Comparison of ENCODE assay signal across 13 cellular contexts in the genomic region with DNA sequence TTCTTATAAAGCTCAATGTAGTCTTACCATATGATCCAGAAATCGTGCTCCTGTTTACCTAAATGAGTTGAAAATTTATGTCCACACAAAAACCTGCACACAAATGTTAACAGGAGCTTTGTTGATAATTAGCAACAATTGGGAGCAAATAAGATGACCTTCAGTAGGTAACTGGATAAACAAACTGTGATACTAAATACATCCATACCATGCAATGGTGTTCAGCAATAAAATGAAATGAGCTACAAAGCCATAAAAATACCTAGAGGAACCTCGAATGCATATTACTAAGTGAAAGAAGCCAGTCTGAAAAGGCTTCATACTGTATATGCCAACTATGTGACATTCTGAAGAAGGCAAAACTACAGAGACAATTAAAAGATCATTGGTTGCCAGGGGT.
DNase-seq lines count a peak whose midpoint lies in the region; TF ChIP-seq lines count a peak whose summit lies in the region.
"Had no signal": no experiment of that assay in that cellular context is flagged by ENCODE, and none has a peak within 500 bp of the region (broad histone marks: within the 10 kb centered on the region; RNA-seq: fewer than 3 reads in every experiment).

No MANE protein-coding gene starts in this region.

- H3K9me3 Mint-ChIP-seq in MCF 10A (ENCODE audit: unreplicated experiment): no peaks in the 10 kb centered on the region
- H3K9me3 Mint-ChIP-seq: CD4-positive, alpha-beta T cell; CD8-positive, alpha-beta T cell had no signal

- H3K4me1 Mint-ChIP-seq in MCF 10A (ENCODE audit: insufficient read depth, unreplicated experiment): no peaks in the 10 kb centered on the region
- H3K4me1 Mint-ChIP-seq: B cell had no signal

- H3K36me3 Mint-ChIP-seq in MCF 10A (ENCODE audit: insufficient read depth, unreplicated experiment): no peaks in the 10 kb centered on the region
- H3K36me3 Mint-ChIP-seq: CD8-positive, alpha-beta T cell had no signal

- no peak overlapping the region for H3K4me3 Mint-ChIP-seq in MCF 10A (ENCODE audit: unreplicated experiment)
- H3K4me3 Mint-ChIP-seq: B cell; CD4-positive, alpha-beta T cell; CD8-positive, alpha-beta T cell had no signal

- H3K27ac Mint-ChIP-seq in MCF 10A (ENCODE audit: low read depth, unreplicated experiment): no peak overlapping the region
- H3K27ac Mint-ChIP-seq: B cell; CD4-positive, alpha-beta T cell; CD8-positive, alpha-beta T cell had no signal

- POLR2A ChIA-PET in MCF 10A (lab: Yijun Ruan, JAX): interaction anchor here (0.6 to 0.7 kb wide), 2 partner anchors 23 to 333 kb away, joined by 3 read pairs; no protein-coding TSS in a partner anchor

- CTCF ChIA-PET in MCF 10A (lab: Yijun Ruan, JAX): interaction anchor here (0.6 to 0.8 kb wide), 2 partner anchors 90 to 122 kb away, joined by 3 to 4 read pairs; no protein-coding TSS in a partner anchor

- no TSS peak for BruUV-seq in MCF 10A (replicated peaks; lab: Mats Ljungman, UMichigan)

- intact Hi-C loops in MCF 10A (cut with micrococcal nuclease): no loop called here

- H3K27me3 Mint-ChIP-seq in MCF 10A (ENCODE audit: insufficient read depth, unreplicated experiment): peaks cover 71% of the 10 kb centered on the region

- DNase-seq in NCI-H748 (lab: John Stamatoyannopoulos, UW; ENCODE audit: unreplicated experiment) (peak; percentile 31), NCI-H748 treated with DMSO at 0.1 percent for 48 hours (lab: John Stamatoyannopoulos, UW) (no peak), NCI-H526 treated with DMSO at 0.1 percent for 48 hours (lab: John Stamatoyannopoulos, UW) (peak; percentile 71), MCF 10A (ENCODE audit: unreplicated experiment) (no peak), NK-92 (lab: John Stamatoyannopoulos, UW; ENCODE audit: unreplicated experiment) (no peak)
- DNase-seq: AML-193; Caco-2; Calu3; CD4-positive, alpha-beta T cell; CD8-positive, alpha-beta T cell; DMS79 treated with DMSO at 0.1 percent for 48 hours; GF-D8 had no signal

- TF ChIP-seq CTCF in MCF 10A (IDR thresholded peaks at IDR 0.05; ENCODE audit: unreplicated experiment): no peak

Comparison
In these comparisons a context has a peak if more than half of its experiments do, and no peak if none do; other contexts are left out.
1. DNase-seq: peak in NCI-H748 (single experiment) and NCI-H526 treated with DMSO at 0.1 percent for 48 hours (single experiment); none in NCI-H748 treated with DMSO at 0.1 percent for 48 hours (single experiment), MCF 10A (single experiment) and NK-92 (single experiment).